In genomic region chr11:65487467-65488272, GRCh38 we compare ENCODE assay signal across 1 cellular context.
A peak's percentile ranks its signal among the peaks of the same experiment; 100 is the strongest.
TF ChIP-seq lines count a peak whose summit lies in the region.

No MANE protein-coding gene starts in this region.

TF ChIP-seq in K562, 482 proteins besides CTCF, POLR2A, EP300 and RAD21 (continued from another document):
- TF ChIP-seq, protein P1, sequence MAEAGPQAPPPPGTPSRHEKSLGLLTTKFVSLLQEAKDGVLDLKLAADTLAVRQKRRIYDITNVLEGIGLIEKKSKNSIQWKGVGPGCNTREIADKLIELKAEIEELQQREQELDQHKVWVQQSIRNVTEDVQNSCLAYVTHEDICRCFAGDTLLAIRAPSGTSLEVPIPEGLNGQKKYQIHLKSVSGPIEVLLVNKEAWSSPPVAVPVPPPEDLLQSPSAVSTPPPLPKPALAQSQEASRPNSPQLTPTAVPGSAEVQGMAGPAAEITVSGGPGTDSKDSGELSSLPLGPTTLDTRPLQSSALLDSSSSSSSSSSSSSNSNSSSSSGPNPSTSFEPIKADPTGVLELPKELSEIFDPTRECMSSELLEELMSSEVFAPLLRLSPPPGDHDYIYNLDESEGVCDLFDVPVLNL (CRISPR knock-in tag; IDR thresholded peaks at IDR 0.05; ENCODE audit: low read depth), result 0 out of 2 replicates have a peak, but pooled peaks have one; percentile 11
- TF ChIP-seq ZNF75A (CRISPR knock-in tag; IDR thresholded peaks at IDR 0.05), result no peak
- 0 out of 2 replicates have a peak, but pooled peaks have one; percentile 30 for TF ChIP-seq L3MBTL2 (IDR thresholded peaks at IDR 0.05)
- TF ChIP-seq, protein P2, sequence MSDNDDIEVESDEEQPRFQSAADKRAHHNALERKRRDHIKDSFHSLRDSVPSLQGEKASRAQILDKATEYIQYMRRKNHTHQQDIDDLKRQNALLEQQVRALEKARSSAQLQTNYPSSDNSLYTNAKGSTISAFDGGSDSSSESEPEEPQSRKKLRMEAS (CRISPR knock-in tag; IDR thresholded peaks at IDR 0.05), result peak; percentile 78
- TF ChIP-seq ZNF143 (CRISPR knock-in tag; IDR thresholded peaks at IDR 0.05), result 0 out of 2 replicates have a peak, but pooled peaks have one; percentile 32
- 0 out of 2 replicates have a peak, but pooled peaks have one; percentile 70 for TF ChIP-seq LCOR (CRISPR knock-in tag; IDR thresholded peaks at IDR 0.05)
- TF ChIP-seq MXI1 (IDR thresholded peaks at IDR 0.05; ENCODE audit: low read depth, low read length), result peak; percentile 93
- TF ChIP-seq NFYB (IDR thresholded peaks at IDR 0.05; ENCODE audit: extremely low read depth, insufficient read length), result peak; percentile 91
- TF ChIP-seq ZBTB17 (CRISPR knock-in tag; IDR thresholded peaks at IDR 0.05), result no peak
- TF ChIP-seq, protein P3, sequence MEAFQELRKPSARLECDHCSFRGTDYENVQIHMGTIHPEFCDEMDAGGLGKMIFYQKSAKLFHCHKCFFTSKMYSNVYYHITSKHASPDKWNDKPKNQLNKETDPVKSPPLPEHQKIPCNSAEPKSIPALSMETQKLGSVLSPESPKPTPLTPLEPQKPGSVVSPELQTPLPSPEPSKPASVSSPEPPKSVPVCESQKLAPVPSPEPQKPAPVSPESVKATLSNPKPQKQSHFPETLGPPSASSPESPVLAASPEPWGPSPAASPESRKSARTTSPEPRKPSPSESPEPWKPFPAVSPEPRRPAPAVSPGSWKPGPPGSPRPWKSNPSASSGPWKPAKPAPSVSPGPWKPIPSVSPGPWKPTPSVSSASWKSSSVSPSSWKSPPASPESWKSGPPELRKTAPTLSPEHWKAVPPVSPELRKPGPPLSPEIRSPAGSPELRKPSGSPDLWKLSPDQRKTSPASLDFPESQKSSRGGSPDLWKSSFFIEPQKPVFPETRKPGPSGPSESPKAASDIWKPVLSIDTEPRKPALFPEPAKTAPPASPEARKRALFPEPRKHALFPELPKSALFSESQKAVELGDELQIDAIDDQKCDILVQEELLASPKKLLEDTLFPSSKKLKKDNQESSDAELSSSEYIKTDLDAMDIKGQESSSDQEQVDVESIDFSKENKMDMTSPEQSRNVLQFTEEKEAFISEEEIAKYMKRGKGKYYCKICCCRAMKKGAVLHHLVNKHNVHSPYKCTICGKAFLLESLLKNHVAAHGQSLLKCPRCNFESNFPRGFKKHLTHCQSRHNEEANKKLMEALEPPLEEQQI (IDR thresholded peaks at IDR 0.05), result no peak
- TF ChIP-seq ZNF785 (CRISPR knock-in tag; IDR thresholded peaks at IDR 0.05), result no peak
- TF ChIP-seq HEY1 (CRISPR knock-in tag; IDR thresholded peaks at IDR 0.05; ENCODE audit: borderline replicate concordance), result no peak
- peak; percentile 96 for TF ChIP-seq RAD51 (IDR thresholded peaks at IDR 0.05; ENCODE audit: borderline replicate concordance, low read depth)
- TF ChIP-seq RFX1 (IDR thresholded peaks at IDR 0.05), result peak; percentile 100
- no peak for TF ChIP-seq IRF2 (CRISPR knock-in tag; IDR thresholded peaks at IDR 0.05)
- TF ChIP-seq RCOR1 (IDR thresholded peaks at IDR 0.05; ENCODE audit: borderline replicate concordance in 1 of 2, low read depth in 2 of 2, low read length in 2 of 2), result peak; percentile 45 to 98; a peak in 3 of 4 replicates
- peak in 1 of 2 experiments; percentile 96; a peak in 2 of 4 replicates for TF ChIP-seq CSDE1 (IDR thresholded peaks at IDR 0.05)
- peak; percentile 90 for TF ChIP-seq BMI1 (IDR thresholded peaks at IDR 0.05; ENCODE audit: low read length)
- TF ChIP-seq HDAC1 (IDR thresholded peaks at IDR 0.05), result peak in 1 of 2 experiments; percentile 45; a peak in 1 of 4 replicates
- peak in 1 of 2 experiments; percentile 45; a peak in 1 of 4 replicates for TF ChIP-seq MNT (conservative IDR thresholded peaks at IDR 0.05)
- TF ChIP-seq ATF7 (IDR thresholded peaks at IDR 0.05), result peak; percentile 96
- peak in 1 of 3 experiments; percentile 45 for TF ChIP-seq YY1 (IDR thresholded peaks at IDR 0.05; ENCODE audit: borderline replicate concordance in 1 of 3, control insufficient read depth in 1 of 3, extremely low read depth in 1 of 3, insufficient read depth in 3 of 3, insufficient read length in 1 of 3, insufficient replicate concordance in 2 of 3, low read depth in 1 of 3, low read length in 2 of 3)
- peak; percentile 70 for TF ChIP-seq MYC (IDR thresholded peaks at IDR 0.05; ENCODE audit: low read depth, low read length)
- TF ChIP-seq MYC (CRISPR knock-in tag; IDR thresholded peaks at IDR 0.05; ENCODE audit: borderline replicate concordance, low read depth), result no peak
- TF ChIP-seq BHLHE40 (IDR thresholded peaks at IDR 0.05; ENCODE audit: low read length), result peak; percentile 99
- peak; percentile 80 for TF ChIP-seq ATF4 (CRISPR knock-in tag; IDR thresholded peaks at IDR 0.05)
- TF ChIP-seq SREBF1 (IDR thresholded peaks at IDR 0.05; ENCODE audit: borderline replicate concordance, low read depth, low read length), result peak; percentile 77; the same call in 1 of the 2 replicates
- no peak for TF ChIP-seq TAF7 (tag; IDR thresholded peaks at IDR 0.05)
- TF ChIP-seq, protein P4, sequence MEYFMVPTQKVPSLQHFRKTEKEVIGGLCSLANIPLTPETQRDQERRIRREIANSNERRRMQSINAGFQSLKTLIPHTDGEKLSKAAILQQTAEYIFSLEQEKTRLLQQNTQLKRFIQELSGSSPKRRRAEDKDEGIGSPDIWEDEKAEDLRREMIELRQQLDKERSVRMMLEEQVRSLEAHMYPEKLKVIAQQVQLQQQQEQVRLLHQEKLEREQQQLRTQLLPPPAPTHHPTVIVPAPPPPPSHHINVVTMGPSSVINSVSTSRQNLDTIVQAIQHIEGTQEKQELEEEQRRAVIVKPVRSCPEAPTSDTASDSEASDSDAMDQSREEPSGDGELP (CRISPR knock-in tag; IDR thresholded peaks at IDR 0.05; ENCODE audit: borderline replicate concordance), result peak; percentile 65
- TF ChIP-seq FOXA3 (CRISPR knock-in tag; conservative IDR thresholded peaks at IDR 0.05 in 1 of 2, IDR thresholded peaks at IDR 0.05 in 1 of 2), result peak in 1 of 2 experiments; percentile 42; a peak in 1 of 4 replicates
- TF ChIP-seq FOXJ2 (tag; IDR thresholded peaks at IDR 0.05), result peak; percentile 98
- no peak for TF ChIP-seq PHB2 (IDR thresholded peaks at IDR 0.05; ENCODE audit: low read depth)
- peak; percentile 99 for TF ChIP-seq USF1 (CRISPR knock-in tag; IDR thresholded peaks at IDR 0.05)
- TF ChIP-seq PREB (CRISPR knock-in tag; IDR thresholded peaks at IDR 0.05), result no peak
- TF ChIP-seq MYNN (IDR thresholded peaks at IDR 0.05), result peak; percentile 99
- TF ChIP-seq MYNN (CRISPR knock-in tag; IDR thresholded peaks at IDR 0.05), result no peak
- TF ChIP-seq SP1 (CRISPR knock-in tag; IDR thresholded peaks at IDR 0.05), result peak; percentile 34; the same call in 1 of the 2 replicates
